Comparison of ENCODE assay signal across 10 cellular contexts in the genomic region with DNA sequence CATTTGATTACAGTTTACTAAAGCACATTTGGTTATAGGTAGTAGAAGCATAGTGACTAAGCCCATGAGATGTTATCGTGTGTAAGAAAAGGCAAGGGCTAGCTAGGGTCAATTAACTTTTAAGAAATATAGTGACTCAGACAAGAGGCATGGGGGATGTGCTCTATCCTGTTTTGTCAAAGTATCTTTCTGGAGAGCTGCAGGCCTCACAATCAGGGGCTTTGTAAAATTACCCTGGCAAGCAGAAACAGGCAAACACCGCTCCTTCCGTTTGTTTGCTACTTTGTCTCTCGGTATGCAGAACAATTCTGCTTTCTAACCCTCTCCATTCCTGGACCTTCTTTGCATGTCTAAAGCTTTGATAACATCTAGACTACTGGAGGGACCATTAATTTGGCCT. TPM values are rescaled to one million over a fixed set of nuclear protein-coding genes. Genes with fewer than 3 reads are reported as not detected.
DNase-seq lines count a peak whose midpoint lies in the region; ATAC-seq and TF ChIP-seq lines count a peak whose summit lies in the region.
"Had no signal": no experiment of that assay in that cellular context is flagged by ENCODE, and none has a peak within 500 bp of the region (broad histone marks: within the 10 kb centered on the region; RNA-seq: fewer than 3 reads in every experiment).

No MANE protein-coding gene starts in this region.

- no peak overlapping the region for H3K27ac Mint-ChIP-seq in activated T-helper 17 cell treated with anti-CD3 and anti-CD28 coated beads, Interleukin-2, amount 50 U/mL, for 72 hours
- H3K27ac Mint-ChIP-seq: activated T-helper 1 cell treated with anti-CD3 and anti-CD28 coated beads, Interleukin-12 subunit alpha, Interleukin-12 subunit beta, Interleukin-2, Interleukin-4 antibody, amounts not matched to agents 30 ng/mL and 10 ng/mL and 1 ng/mL, durations not matched to agents 14 hours and 24 hours and 36 hours; natural killer cell treated with Interleukin-12 subunit alpha and Interleukin-12 subunit beta and Interleukin-15 and Interleukin-18, amount 100 ng/mL, for 72 hours had no signal

- H3K27me3 ChIP-seq in ACC112 (ENCODE audit: insufficient read depth, low read length) = no peaks in the 10 kb centered on the region
- H3K27me3 ChIP-seq in IMR-90 (ENCODE audit: control insufficient read depth, insufficient read depth, low read length) = peaks cover 11% of the 10 kb centered on the region
- H3K27me3 ChIP-seq in mammary epithelial cell (ENCODE audit: insufficient read depth, low read length) = no peaks in the 10 kb centered on the region
- no peaks in the 10 kb centered on the region for H3K27me3 ChIP-seq in kidney epithelial cell (ENCODE audit: control insufficient read depth, insufficient read depth, low read length)
- no peaks in the 10 kb centered on the region for H3K27me3 ChIP-seq in adrenal gland

- H3K27me3 Mint-ChIP-seq in activated T-helper 17 cell treated with anti-CD3 and anti-CD28 coated beads, Interleukin-2, amount 50 U/mL, for 72 hours = peaks cover 20% of the 10 kb centered on the region

- in situ Hi-C loops in IMR-90 (cut with MboI; ENCODE audit: low sequenced_read_pairs) (loop anchor here (25.0 kb wide), 1 partner anchor 387 kb away; no protein-coding TSS in a partner anchor), mammary epithelial cell (cut with MboI; ENCODE audit: low sequenced_read_pairs in 2 of 2) (no loop called here)

- H3K4ac ChIP-seq in IMR-90 (ENCODE audit: low read depth, low read length) = no peak overlapping the region

- no peaks in the 10 kb centered on the region for H3K79me1 ChIP-seq in IMR-90 (ENCODE audit: low read depth in 1 of 2, low read length in 2 of 2)

- no peak overlapping the region for H4K5ac ChIP-seq in IMR-90 (ENCODE audit: low read depth, low read length)

- TF ChIP-seq RAD21 in IMR-90 (IDR thresholded peaks at IDR 0.05; ENCODE audit: low read length) = no peak

- no peaks in the 10 kb centered on the region for H3K4me1 Mint-ChIP-seq in activated T-helper 17 cell treated with anti-CD3 and anti-CD28 coated beads, Interleukin-2, amount 50 U/mL, for 72 hours

- peak; percentile 54 for ATAC-seq in IMR-90 (ENCODE audit: low read depth)
- ATAC-seq in activated T-helper 17 cell treated with anti-CD3 and anti-CD28 coated beads, Interleukin-2, amount 50 U/mL, for 72 hours (replicated peaks) = no peak
- no peak for ATAC-seq in HG02759 (IDR thresholded peaks at IDR 0.05; ENCODE audit: unreplicated experiment)

- TF ChIP-seq POLR2A in IMR-90 (IDR thresholded peaks at IDR 0.05; ENCODE audit: low read depth, low read length) = no peak
- no peak for TF ChIP-seq POLR2A in adrenal gland (IDR thresholded peaks at IDR 0.05)

- no peak overlapping the region for H2BK15ac ChIP-seq in IMR-90 (ENCODE audit: low read depth, low read length)

- H3K9me3 Mint-ChIP-seq in activated T-helper 17 cell treated with anti-CD3 and anti-CD28 coated beads, Interleukin-2, amount 50 U/mL, for 72 hours = no peaks in the 10 kb centered on the region
- H3K9me3 Mint-ChIP-seq: activated T-helper 1 cell treated with anti-CD3 and anti-CD28 coated beads, Interleukin-12 subunit alpha, Interleukin-12 subunit beta, Interleukin-2, Interleukin-4 antibody, amounts not matched to agents 30 ng/mL and 10 ng/mL and 1 ng/mL, durations not matched to agents 14 hours and 24 hours and 36 hours; natural killer cell treated with Interleukin-12 subunit alpha and Interleukin-12 subunit beta and Interleukin-15 and Interleukin-18, amount 100 ng/mL, for 72 hours had no signal

- no peak overlapping the region for H2AK9ac ChIP-seq in IMR-90 (replicated peaks; ENCODE audit: low read depth, low read length, poor library complexity)

- no peak overlapping the region for H3K4me3 Mint-ChIP-seq in activated T-helper 17 cell treated with anti-CD3 and anti-CD28 coated beads, Interleukin-2, amount 50 U/mL, for 72 hours
- H3K4me3 Mint-ChIP-seq: activated T-helper 1 cell treated with anti-CD3 and anti-CD28 coated beads, Interleukin-12 subunit alpha, Interleukin-12 subunit beta, Interleukin-2, Interleukin-4 antibody, amounts not matched to agents 30 ng/mL and 10 ng/mL and 1 ng/mL, durations not matched to agents 14 hours and 24 hours and 36 hours; natural killer cell treated with Interleukin-12 subunit alpha and Interleukin-12 subunit beta and Interleukin-15 and Interleukin-18, amount 100 ng/mL, for 72 hours had no signal

- no peaks in the 10 kb centered on the region for H3K9me1 ChIP-seq in IMR-90 (ENCODE audit: insufficient read depth, low read length)

- peak overlapping the region; percentile 85 for H3K27ac ChIP-seq in ACC112 (ENCODE audit: low read depth, low read length)
- no peak overlapping the region for H3K27ac ChIP-seq in IMR-90 (ENCODE audit: insufficient read depth, low read length)
- H3K27ac ChIP-seq in mammary epithelial cell (ENCODE audit: insufficient read depth, low read depth, low read length) = peak overlapping the region; percentile 87
- no peak overlapping the region for H3K27ac ChIP-seq in adrenal gland

- H3K36me3 ChIP-seq in ACC112 (ENCODE audit: insufficient read depth, low read length) (no peaks in the 10 kb centered on the region), IMR-90 (ENCODE audit: control insufficient read depth, insufficient read depth, low read length) (no peaks in the 10 kb centered on the region), mammary epithelial cell (ENCODE audit: insufficient read depth, low read length) (no peaks in the 10 kb centered on the region), kidney epithelial cell (ENCODE audit: control insufficient read depth, insufficient read depth, low read length) (no peaks in the 10 kb centered on the region), adrenal gland (replicated peaks in 1 of 2) (no peaks in the 10 kb centered on the region)

- H3K4me2 ChIP-seq in IMR-90 (ENCODE audit: low read depth, low read length) (no peak overlapping the region), mammary epithelial cell (ENCODE audit: insufficient read depth, low read depth, low read length) (peak overlapping the region; percentile 82)

- H4K20me1 ChIP-seq in IMR-90 (ENCODE audit: insufficient read depth, low read length) (no peaks in the 10 kb centered on the region), mammary epithelial cell (ENCODE audit: insufficient read depth, low read length) (no peaks in the 10 kb centered on the region)

- DNase-seq in IMR-90 (peak; percentile 57), mammary epithelial cell (peak; percentile 94), kidney epithelial cell (ENCODE audit: low read depth) (peak; percentile 45), adrenal gland (no peak), inferior parietal cortex (ENCODE audit: extremely low spot score) (no peak)

- no peak overlapping the region for H2BK120ac ChIP-seq in IMR-90 (ENCODE audit: low read depth, low read length)

- peaks cover 28% of the 10 kb centered on the region for H3K4me1 ChIP-seq in ACC112 (ENCODE audit: control insufficient read depth, insufficient read depth, low read length, unreplicated experiment)
- H3K4me1 ChIP-seq in IMR-90 (ENCODE audit: control insufficient read depth, insufficient read depth, low read length) = no peaks in the 10 kb centered on the region
- H3K4me1 ChIP-seq in mammary epithelial cell (ENCODE audit: insufficient read depth, low read length) = peaks cover 36% of the 10 kb centered on the region
- H3K4me1 ChIP-seq in adrenal gland (replicated peaks in 1 of 2) = peaks cover 4 to 5% of the 10 kb centered on the region in 2 donors

- H3K14ac ChIP-seq in IMR-90 (replicated peaks; ENCODE audit: low read depth, low read length) = no peak overlapping the region

- WGBS in IMR-90 (ENCODE audit: extremely low coverage in 2 of 2, insufficient read length in 1 of 2), 2 experiments = no CpG with 5 or more reads among the region's 4 CpGs
- WGBS in mammary epithelial cell (ENCODE audit: low coverage, missing lambda C conversion rate) = 0% methylated on average over 4 of the region's 4 CpGs
- 70 to 76% (median 74%) methylated on average over 4 of the region's 4 CpGs for WGBS in adrenal gland, 4 donors

- H3K56ac ChIP-seq in IMR-90 (ENCODE audit: extremely low read depth, insufficient read depth, low read length) = no peak overlapping the region

- H4K91ac ChIP-seq in IMR-90 (ENCODE audit: insufficient read depth, low read depth, low read length) = no peak overlapping the region

- no peak for TF ChIP-seq CTCF in IMR-90 (conservative IDR thresholded peaks at IDR 0.05; ENCODE audit: low read depth, low read length)
- no peak for TF ChIP-seq CTCF in mammary epithelial cell (conservative IDR thresholded peaks at IDR 0.05 in 1 of 2, IDR thresholded peaks at IDR 0.05 in 1 of 2; ENCODE audit: extremely low read depth in 1 of 2, insufficient read depth in 1 of 2, low read depth in 1 of 2, low read length in 2 of 2)
- no peak for TF ChIP-seq CTCF in kidney epithelial cell (IDR thresholded peaks at IDR 0.05; ENCODE audit: insufficient read depth, low read length, poor library complexity, severe bottlenecking)
- TF ChIP-seq CTCF in adrenal gland (IDR thresholded peaks at IDR 0.05) = no peak

- POLR2A ChIA-PET in IMR-90 (lab: Charles Lee; ENCODE audit: unreplicated experiment) = no interaction called here

- H3K36me3 Mint-ChIP-seq in activated T-helper 17 cell treated with anti-CD3 and anti-CD28 coated beads, Interleukin-2, amount 50 U/mL, for 72 hours (ENCODE audit: low read depth) = no peaks in the 10 kb centered on the region
- H3K36me3 Mint-ChIP-seq: natural killer cell treated with Interleukin-12 subunit alpha and Interleukin-12 subunit beta and Interleukin-15 and Interleukin-18, amount 100 ng/mL, for 72 hours had no signal

- dilution Hi-C loops in IMR-90 (cut with HindIII; ENCODE audit: low sequenced_read_pairs, unreplicated experiment) (no loop called here), mammary epithelial cell (cut with HindIII; ENCODE audit: low sequenced_read_pairs) (no loop called here)

- H2AFZ ChIP-seq in ACC112 (ENCODE audit: low read length, unreplicated experiment) (peak overlapping the region; percentile 79), IMR-90 (replicated peaks; ENCODE audit: low read length, poor library complexity) (no peak overlapping the region), mammary epithelial cell (ENCODE audit: low read depth, low read length) (peak overlapping the region; percentile 24)

- H3K79me2 ChIP-seq in ACC112 (ENCODE audit: control insufficient read depth, insufficient read depth, low read length, unreplicated experiment) (no peaks in the 10 kb centered on the region), mammary epithelial cell (ENCODE audit: insufficient read depth, low read length) (no peaks in the 10 kb centered on the region)

- H4K8ac ChIP-seq in IMR-90 (ENCODE audit: low read depth in 2 of 2, low read length in 2 of 2) = no peak overlapping the region

- H3K18ac ChIP-seq in IMR-90 (ENCODE audit: low read depth, low read length) = no peak overlapping the region

- H3K4me3 ChIP-seq in ACC112 (ENCODE audit: low read depth, low read length) = peak overlapping the region; percentile 45
- H3K4me3 ChIP-seq in IMR-90 (ENCODE audit: insufficient read depth, low read depth, low read length) = no peak overlapping the region
- H3K4me3 ChIP-seq in mammary epithelial cell (replicated peaks in 1 of 3; ENCODE audit: insufficient read depth in 1 of 3, low read depth in 2 of 3, low read length in 3 of 3) = peak overlapping the region in 2 of 3 experiments; percentile 3 to 22
- H3K4me3 ChIP-seq in kidney epithelial cell (ENCODE audit: low read depth, low read length) = no peak overlapping the region
- no peak overlapping the region for H3K4me3 ChIP-seq in adrenal gland

- H2AK5ac ChIP-seq in IMR-90 (ENCODE audit: low read depth, low read length) = no peak overlapping the region

- no peak overlapping the region for H2BK5ac ChIP-seq in IMR-90 (ENCODE audit: low read depth, low read length, poor library complexity, severe bottlenecking)

- intact Hi-C loops in IMR-90 (cut with micrococcal nuclease) (no loop called here), mammary epithelial cell (cut with micrococcal nuclease) (loop anchor here (10.0 kb wide), 1 partner anchor 219 kb away; no protein-coding TSS in a partner anchor), adrenal gland (cut with DNase I) (loop anchor here in 1 of 2 donors (2.0 kb wide), 1 partner anchor 61 kb away; no protein-coding TSS in a partner anchor)

- BruUV-seq in IMR-90 (replicated peaks; lab: Mats Ljungman, UMichigan) (no TSS peak), mammary epithelial cell (replicated peaks; lab: Mats Ljungman, UMichigan) (no TSS peak)

- CTCF ChIA-PET in IMR-90 (lab: Yijun Ruan, JAX) (interaction anchor here (0.9 to 3.2 kb wide), 5 partner anchors 10 to 121 kb away, joined by 3 to 17 read pairs (median 11); no protein-coding TSS in a partner anchor), mammary epithelial cell (lab: Charles Lee; ENCODE audit: low non-redundant PET) (interaction anchor here (0.6 kb wide), 3 partner anchors 38 to 152 kb away, joined by 3 to 5 read pairs (median 5); partner anchors contain the start of gene PHGDH)

- H3K23ac ChIP-seq in IMR-90 (ENCODE audit: low read depth, low read length) = no peak overlapping the region

- H3K9ac ChIP-seq in IMR-90 (ENCODE audit: low read depth, low read length) = no peak overlapping the region
- peak overlapping the region; percentile 60 for H3K9ac ChIP-seq in mammary epithelial cell (ENCODE audit: insufficient read depth, low read length)

- H3K9me3 ChIP-seq in IMR-90 (ENCODE audit: control insufficient read depth, insufficient read depth, low read length) (no peaks in the 10 kb centered on the region), mammary epithelial cell (replicated peaks; ENCODE audit: insufficient read depth, low read length) (no peaks in the 10 kb centered on the region), adrenal gland (replicated peaks in 1 of 3) (no peaks in the 10 kb centered on the region)

- no peak overlapping the region for H2BK20ac ChIP-seq in IMR-90 (ENCODE audit: low read depth, low read length)

RNA-seq across cellular contexts. Expression of gene ZNF697, which starts 26.0 kb away (rescaled TPM):
- 10.2 and 14.4 TPM in 2 replicates for total RNA-seq in IMR-90 (2012; rRNA removed)
- polyA plus RNA-seq in IMR-90 (2012; rRNA removed) = 5.7 and 6.2 TPM in 2 replicates
- 1.9 and 2.6 TPM in 2 replicates for polyA plus RNA-seq in IMR-90 (2012; cell fraction: cytosol; rRNA removed)
- 6.9 and 8.3 TPM in 2 replicates for polyA plus RNA-seq in IMR-90 (2012; cell fraction: nucleus; rRNA removed; ENCODE audit: low replicate concordance)
- 1 to 10 TPM; 7.3 to 9.4 TPM for total RNA-seq in mammary epithelial cell
- polyA plus RNA-seq in mammary epithelial cell = 1.8 TPM
- 5.2 TPM for polyA minus RNA-seq in mammary epithelial cell
- 22.4 and 23.7 TPM in 2 replicates for total RNA-seq in kidney epithelial cell
- under 1 TPM in 1 of 2 donors, not detected in 1; 0.06 TPM for total RNA-seq in activated T-helper 17 cell treated with anti-CD3 and anti-CD28 coated beads, Interleukin-2, amount 50 U/mL, for 72 hours
- total RNA-seq in adrenal gland = 10 to 100 TPM in 1 of 8 donors, 1 to 10 TPM in 7; 2.8 to 14.5 (median 6.3) TPM
- polyA plus RNA-seq in adrenal gland = 1 to 10 TPM; 1.7 to 5.7 (median 1.9) TPM

RNA-seq across cellular contexts. Expression of gene PHGDH, which starts 37.6 kb away (rescaled TPM):
- total RNA-seq in IMR-90 (2012; rRNA removed) (162 and 331 TPM in 2 replicates), mammary epithelial cell (100 to 1,000 TPM; 171 to 211 TPM), kidney epithelial cell (163 and 184 TPM in 2 replicates), adrenal gland (1 to 10 TPM; 1.8 to 9.0 (median 3.4) TPM)
- polyA plus RNA-seq in IMR-90 (2012; rRNA removed) (69.1 and 87.9 TPM in 2 replicates), mammary epithelial cell (65.8 TPM), adrenal gland (10 to 100 TPM in 1 of 3 donors, 1 to 10 TPM in 2; 2.0 to 12.0 (median 3.8) TPM)
- 73.9 and 110 TPM in 2 replicates for polyA plus RNA-seq in IMR-90 (2012; cell fraction: cytosol; rRNA removed)
- polyA plus RNA-seq in IMR-90 (2012; cell fraction: nucleus; rRNA removed; ENCODE audit: low replicate concordance) = 85.5 and 118 TPM in 2 replicates
- polyA minus RNA-seq in mammary epithelial cell = 152 TPM
- total RNA-seq in activated T-helper 17 cell treated with anti-CD3 and anti-CD28 coated beads, Interleukin-2, amount 50 U/mL, for 72 hours = 10 to 100 TPM; 11.6 to 27.5 TPM

Comparison
In these comparisons a context has a peak if more than half of its experiments do, and no peak if none do; other contexts are left out.
1. H3K27ac ChIP-seq: peak in ACC112 (single experiment) and mammary epithelial cell (single experiment); none in IMR-90 (single experiment) and adrenal gland (0 of 5).
2. H3K4me3 ChIP-seq: peak in ACC112 (single experiment) and mammary epithelial cell (2 of 3); none in IMR-90 (single experiment), kidney epithelial cell (single experiment) and adrenal gland (0 of 4).
3. DNase-seq: peak in IMR-90 (single experiment), mammary epithelial cell (single experiment) and kidney epithelial cell (single experiment); none in adrenal gland (0 of 7) and inferior parietal cortex (single experiment).